ENCODE assay signal across 8 cellular contexts in the genomic region with DNA sequence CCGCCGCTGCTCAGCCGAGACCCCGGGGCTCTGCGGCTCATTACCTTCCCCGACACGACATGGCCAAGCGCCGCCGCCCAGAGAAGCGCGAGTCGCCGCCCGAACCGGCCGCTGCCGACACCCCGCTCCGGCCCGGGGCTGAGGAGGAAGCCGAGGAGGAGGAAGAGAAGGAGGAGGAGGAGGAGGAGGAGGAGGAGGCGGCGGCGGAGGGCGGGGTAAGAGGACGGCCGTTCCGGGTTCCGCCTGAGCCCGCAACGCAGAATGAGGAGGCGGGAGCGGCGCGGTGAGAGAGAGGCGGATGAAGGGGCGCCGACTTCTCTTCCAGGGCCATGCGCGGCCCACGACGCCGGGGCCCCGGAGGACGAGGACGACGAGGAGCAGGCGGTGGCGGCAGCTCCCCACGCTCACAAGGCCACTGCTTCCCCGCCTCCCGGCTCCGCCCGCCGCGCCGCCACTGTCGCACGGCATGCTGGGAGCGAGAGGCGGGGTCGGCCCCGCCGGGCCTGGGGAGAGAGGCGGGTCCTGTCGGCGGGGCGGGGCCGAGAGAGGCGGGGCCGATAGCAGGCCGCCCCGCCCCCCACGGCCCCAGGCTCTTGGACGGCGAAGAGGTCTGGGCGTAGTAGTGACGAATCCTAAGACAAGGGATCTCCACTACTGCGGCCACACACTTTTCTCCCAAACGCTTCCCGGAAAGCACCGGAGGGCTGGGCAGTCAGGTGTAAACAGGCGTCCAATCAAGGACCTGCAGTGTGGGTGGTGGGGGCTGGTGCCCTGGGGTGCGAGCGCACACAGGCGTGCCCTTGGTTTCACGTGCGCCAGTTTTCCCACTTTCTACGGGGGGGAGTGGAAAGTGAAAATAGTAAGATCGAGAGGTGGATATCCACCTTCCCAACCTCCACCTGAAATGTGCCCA.
DNase-seq lines count a peak whose midpoint lies in the region; ATAC-seq and TF ChIP-seq lines count a peak whose summit lies in the region.
"Not testable (repeated sequence)": the region's sequence is repeated elsewhere in the genome, so short reads cannot be mapped to it uniquely, and the experiment has no call there.

No MANE protein-coding gene starts in this region.

- ATAC-seq in HG03378 (IDR thresholded peaks at IDR 0.05; ENCODE audit: unreplicated experiment), result peak; percentile 37

- TF ChIP-seq CTCF in choroid plexus epithelial cell (conservative IDR thresholded peaks at IDR 0.05; ENCODE audit: low read depth, low read length), result not testable (repeated sequence)

- not testable (repeated sequence) for H3K27me3 ChIP-seq in layer of hippocampus (ENCODE audit: control insufficient read depth, insufficient read depth, low read length)

- peak overlapping the region; percentile 78 for H3K4me3 ChIP-seq in choroid plexus epithelial cell (ENCODE audit: low read depth, low read length)

- TF ChIP-seq POLR2A in GM19193 (IDR thresholded peaks at IDR 0.05; ENCODE audit: extremely low read depth, insufficient read depth, insufficient read length), result peak; percentile 54

- DNase-seq in AG20443 (ENCODE audit: low spot score) (peak; percentile 72), NCI-H524 (lab: John Stamatoyannopoulos, UW) (peak; percentile 47 to 77), choroid plexus epithelial cell (ENCODE audit: low read depth) (peak; percentile 86)
- peak; percentile 92 for DNase-seq in activated CD4-positive, alpha-beta T cell treated with anti-CD3 and anti-CD28 coated beads for 48 hours
- peak; percentile 76 to 77 for DNase-seq in stimulated activated CD4-positive, alpha-beta T cell treated with anti-CD3 and anti-CD28 coated beads, Interleukin-1b, Interleukin-23, amount 100 ng/mL, for 1 hour (ENCODE audit: low read depth in 2 of 2)

- H3K27ac ChIP-seq in layer of hippocampus (ENCODE audit: low read depth, low read length), result peak overlapping the region; percentile 75

Comparison
In these comparisons a context has a peak if more than half of its experiments do, and no peak if none do; other contexts are left out.
1. Peak in every context shown above with its lines: DNase-seq, ATAC-seq, H3K4me3 ChIP-seq and H3K27ac ChIP-seq.